ENCODE assay signal across 8 cellular contexts in the genomic region with DNA sequence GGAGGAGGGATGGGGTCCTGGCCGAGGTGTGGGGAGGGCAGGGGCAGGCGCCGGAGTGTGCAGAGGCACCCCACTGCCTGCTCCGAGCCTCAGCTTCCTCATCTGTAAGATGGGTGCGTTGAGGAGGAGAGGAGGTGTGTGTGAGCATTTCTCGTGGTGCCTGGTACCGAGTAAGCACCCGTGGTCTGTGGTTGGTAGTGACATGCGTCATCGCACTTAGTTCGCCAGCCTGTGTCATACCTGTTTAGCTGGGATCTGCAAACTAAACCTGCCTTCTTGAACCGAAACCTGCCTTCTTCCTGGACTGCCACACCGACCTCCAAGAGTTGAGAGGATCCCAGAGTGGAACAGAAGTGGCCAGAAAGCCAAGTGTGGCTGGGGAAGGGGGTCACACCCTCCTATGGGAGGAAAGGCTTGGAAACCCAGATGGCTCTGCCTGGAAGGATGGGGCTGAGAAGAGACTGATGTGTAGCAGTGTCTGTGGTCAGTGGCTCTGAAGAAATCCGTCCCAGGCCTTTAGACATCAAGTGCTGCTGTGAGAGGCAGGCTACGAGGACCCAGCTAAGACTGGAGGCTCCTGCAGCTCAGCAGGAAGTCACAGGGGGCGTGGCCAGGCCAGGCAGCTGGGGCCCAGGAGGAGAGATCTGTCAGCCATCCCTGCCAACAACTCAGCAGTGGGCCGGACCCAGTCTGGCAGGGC.
DNase-seq lines count a peak whose midpoint lies in the region; ATAC-seq and TF ChIP-seq lines count a peak whose summit lies in the region.

No MANE protein-coding gene starts in this region.

- peaks cover 93% of the 10 kb centered on the region for H3K79me2 ChIP-seq in mammary epithelial cell (ENCODE audit: insufficient read depth, low read length)

- H3K4me2 ChIP-seq in mammary epithelial cell (ENCODE audit: insufficient read depth, low read depth, low read length): no peak overlapping the region

- DNase-seq in breast epithelium (ENCODE audit: low spot score in 2 of 2): no peak
- no peak for DNase-seq in mammary epithelial cell
- DNase-seq in activated CD4-positive, alpha-beta memory T cell treated with anti-CD3 and anti-CD28 coated beads, Interleukin-2, amount 10 ng/mL, durations not matched to agents 7 days and 5 days: peak; percentile 88
- DNase-seq in effector memory CD8-positive, alpha-beta T cell: peak; percentile 76 to 83 (median 78)
- DNase-seq in nephron progenitor cell: peak; percentile 65
- DNase-seq in NCI-H774 (lab: John Stamatoyannopoulos, UW): no peak

- intact Hi-C loops in breast epithelium (cut with DNase I; ENCODE audit: low total_unique reads): no loop called here
- intact Hi-C loops in mammary epithelial cell (cut with micrococcal nuclease): no loop called here

- H3K36me3 Mint-ChIP-seq in activated CD4-positive, alpha-beta memory T cell treated with anti-CD3 and anti-CD28 coated beads, Interleukin-2, amount 10 ng/mL, durations not matched to agents 7 days and 5 days (ENCODE audit: low read depth): peaks cover 13% of the 10 kb centered on the region
- peaks cover 12% of the 10 kb centered on the region for H3K36me3 Mint-ChIP-seq in effector memory CD8-positive, alpha-beta T cell (ENCODE audit: insufficient read depth)
- peaks cover 27% of the 10 kb centered on the region for H3K36me3 Mint-ChIP-seq in nephron progenitor cell (ENCODE audit: low read depth)

- CTCF ChIA-PET in mammary epithelial cell (lab: Charles Lee; ENCODE audit: low non-redundant PET): no interaction called here
- CTCF ChIA-PET in activated CD4-positive, alpha-beta memory T cell treated with anti-CD3 and anti-CD28 coated beads, Interleukin-2, amount 10 ng/mL, durations not matched to agents 7 days and 5 days (lab: Charles Lee): interaction anchor here (0.7 to 2.2 kb wide), 8 partner anchors 13 to 213 kb away, joined by 4 to 9 read pairs (median 4); no protein-coding TSS in a partner anchor

- H3K9me3 Mint-ChIP-seq in activated CD4-positive, alpha-beta memory T cell treated with anti-CD3 and anti-CD28 coated beads, Interleukin-2, amount 10 ng/mL, durations not matched to agents 7 days and 5 days: no peaks in the 10 kb centered on the region
- H3K9me3 Mint-ChIP-seq in effector memory CD8-positive, alpha-beta T cell: no peaks in the 10 kb centered on the region
- H3K9me3 Mint-ChIP-seq in nephron progenitor cell: peaks cover 3% of the 10 kb centered on the region

- no peak for TF ChIP-seq POLR2A in breast epithelium (IDR thresholded peaks at IDR 0.05)

- peak overlapping the region in 1 of 3 donors; percentile 11 for H3K4me3 ChIP-seq in breast epithelium
- H3K4me3 ChIP-seq in mammary epithelial cell (replicated peaks in 1 of 3; ENCODE audit: insufficient read depth in 1 of 3, low read depth in 2 of 3, low read length in 3 of 3): no peak overlapping the region
- peak overlapping the region in 1 of 2 donors; percentile 15 for H3K4me3 ChIP-seq in stomach smooth muscle (ENCODE audit: low read length in 2 of 2)

- no peak overlapping the region for H3K27ac Mint-ChIP-seq in activated CD4-positive, alpha-beta memory T cell treated with anti-CD3 and anti-CD28 coated beads, Interleukin-2, amount 10 ng/mL, durations not matched to agents 7 days and 5 days
- H3K27ac Mint-ChIP-seq in effector memory CD8-positive, alpha-beta T cell: no peak overlapping the region
- H3K27ac Mint-ChIP-seq in nephron progenitor cell: no peak overlapping the region

- no peaks in the 10 kb centered on the region for H3K27me3 Mint-ChIP-seq in activated CD4-positive, alpha-beta memory T cell treated with anti-CD3 and anti-CD28 coated beads, Interleukin-2, amount 10 ng/mL, durations not matched to agents 7 days and 5 days
- no peaks in the 10 kb centered on the region for H3K27me3 Mint-ChIP-seq in effector memory CD8-positive, alpha-beta T cell
- H3K27me3 Mint-ChIP-seq in nephron progenitor cell (ENCODE audit: low read depth, poor library complexity): peaks cover 2% of the 10 kb centered on the region

- H3K4me1 ChIP-seq in breast epithelium: peaks cover 11 to 13% of the 10 kb centered on the region in 2 donors
- peaks cover 11% of the 10 kb centered on the region for H3K4me1 ChIP-seq in mammary epithelial cell (ENCODE audit: insufficient read depth, low read length)
- H3K4me1 ChIP-seq in stomach smooth muscle (ENCODE audit: control insufficient read depth, insufficient read depth, low read length): peaks cover 62% of the 10 kb centered on the region

- H3K27ac ChIP-seq in breast epithelium (peak overlapping the region; percentile 20 to 29), mammary epithelial cell (ENCODE audit: insufficient read depth, low read depth, low read length) (no peak overlapping the region), stomach smooth muscle (ENCODE audit: low read length) (peak overlapping the region; percentile 53)

- BruUV-seq in mammary epithelial cell (replicated peaks; lab: Mats Ljungman, UMichigan): no TSS peak

- POLR2A ChIA-PET in activated CD4-positive, alpha-beta memory T cell treated with anti-CD3 and anti-CD28 coated beads, Interleukin-2, amount 10 ng/mL, durations not matched to agents 7 days and 5 days (lab: Charles Lee): interaction anchor here (0.6 to 1.9 kb wide), 13 partner anchors 9 to 302 kb away, joined by 3 to 9 read pairs (median 4); partner anchors contain the start of gene GAN

- ATAC-seq in HG03457 (IDR thresholded peaks at IDR 0.05; ENCODE audit: unreplicated experiment): peak; percentile 51
- peak; percentile 93 for ATAC-seq in effector memory CD8-positive, alpha-beta T cell (replicated peaks)

- H4K20me1 ChIP-seq in mammary epithelial cell (ENCODE audit: insufficient read depth, low read length): no peaks in the 10 kb centered on the region

- H3K36me3 ChIP-seq in breast epithelium (no peaks in the 10 kb centered on the region), mammary epithelial cell (ENCODE audit: insufficient read depth, low read length) (peaks cover 18% of the 10 kb centered on the region), stomach smooth muscle (ENCODE audit: control insufficient read depth in 2 of 2, insufficient read depth in 2 of 2, low read length in 2 of 2) (peaks cover 0 to 3% of the 10 kb centered on the region in 2 donors)

- H3K27me3 ChIP-seq in breast epithelium: no peaks in the 10 kb centered on the region
- H3K27me3 ChIP-seq in mammary epithelial cell (ENCODE audit: insufficient read depth, low read length): no peaks in the 10 kb centered on the region
- no peaks in the 10 kb centered on the region for H3K27me3 ChIP-seq in stomach smooth muscle (ENCODE audit: control insufficient read depth in 1 of 2, insufficient read depth in 2 of 2, low read length in 2 of 2)

- no peak overlapping the region for H3K9ac ChIP-seq in mammary epithelial cell (ENCODE audit: insufficient read depth, low read length)
- H3K9ac ChIP-seq in stomach smooth muscle (ENCODE audit: low read length in 2 of 2): peak overlapping the region in 1 of 2 donors; percentile 36

- H3K4me1 Mint-ChIP-seq in activated CD4-positive, alpha-beta memory T cell treated with anti-CD3 and anti-CD28 coated beads, Interleukin-2, amount 10 ng/mL, durations not matched to agents 7 days and 5 days: peaks cover 22% of the 10 kb centered on the region
- H3K4me1 Mint-ChIP-seq in effector memory CD8-positive, alpha-beta T cell (ENCODE audit: low read depth in 2 of 2): peaks cover 8 to 17% of the 10 kb centered on the region in 2 donors
- peaks cover 24% of the 10 kb centered on the region for H3K4me1 Mint-ChIP-seq in nephron progenitor cell

- peak overlapping the region; percentile 33 for H3K4me3 Mint-ChIP-seq in activated CD4-positive, alpha-beta memory T cell treated with anti-CD3 and anti-CD28 coated beads, Interleukin-2, amount 10 ng/mL, durations not matched to agents 7 days and 5 days
- H3K4me3 Mint-ChIP-seq in effector memory CD8-positive, alpha-beta T cell: peak overlapping the region; percentile 73 to 74
- no peak overlapping the region for H3K4me3 Mint-ChIP-seq in nephron progenitor cell

- TF ChIP-seq CTCF in breast epithelium (IDR thresholded peaks at IDR 0.05) (no peak), mammary epithelial cell (conservative IDR thresholded peaks at IDR 0.05 in 1 of 2, IDR thresholded peaks at IDR 0.05 in 1 of 2; ENCODE audit: extremely low read depth in 1 of 2, insufficient read depth in 1 of 2, low read depth in 1 of 2, low read length in 2 of 2) (no peak), nephron progenitor cell (IDR thresholded peaks at IDR 0.05) (no peak)

- H3K9me3 ChIP-seq in breast epithelium: no peaks in the 10 kb centered on the region
- H3K9me3 ChIP-seq in mammary epithelial cell (replicated peaks; ENCODE audit: insufficient read depth, low read length): no peaks in the 10 kb centered on the region
- H3K9me3 ChIP-seq in stomach smooth muscle (ENCODE audit: control insufficient read depth in 2 of 2, low read length in 2 of 2): no peaks in the 10 kb centered on the region

- no peak overlapping the region for H2AFZ ChIP-seq in mammary epithelial cell (ENCODE audit: low read depth, low read length)

- WGBS in mammary epithelial cell (ENCODE audit: low coverage, missing lambda C conversion rate): 91% methylated on average over 14 of the region's 17 CpGs

- dilution Hi-C loops in mammary epithelial cell (cut with HindIII; ENCODE audit: low sequenced_read_pairs): no loop called here

- in situ Hi-C loops in mammary epithelial cell (cut with MboI; ENCODE audit: low sequenced_read_pairs in 2 of 2): no loop called here

Comparison
In these comparisons a context has a peak if more than half of its experiments do, and no peak if none do; other contexts are left out.
1. DNase-seq: peak in activated CD4-positive, alpha-beta memory T cell treated with anti-CD3 and anti-CD28 coated beads, Interleukin-2, amount 10 ng/mL, durations not matched to agents 7 days and 5 days (single experiment), effector memory CD8-positive, alpha-beta T cell (3 of 3) and nephron progenitor cell (single experiment); none in breast epithelium (0 of 2), mammary epithelial cell (single experiment) and NCI-H774 (single experiment).